Comparison of ENCODE assay signal across 21 cellular contexts in genomic region chr12:13133886-13134285, GRCh38. TPM values are rescaled to one million over a fixed set of nuclear protein-coding genes. Genes with fewer than 3 reads are reported as not detected.
"Had no signal": no experiment of that assay in that cellular context is flagged by ENCODE, and none has a peak within 500 bp of the region (broad histone marks: within the 10 kb centered on the region; RNA-seq: fewer than 3 reads in every experiment).

No MANE protein-coding gene starts in this region.

- H3K4me3 ChIP-seq: hepatocyte, lung, ovary, stomach, tibial artery had no signal

- H3K79me2 ChIP-seq: hepatocyte had no signal

- ATAC-seq: foreskin keratinocyte; left cardiac atrium; left ventricle myocardium superior; naive thymus-derived CD8-positive, alpha-beta T cell; right cardiac atrium had no signal

- H3K4me2 ChIP-seq: hepatocyte had no signal

- DNase-seq: effector memory CD4-positive, alpha-beta T cell; foreskin keratinocyte; kidney; left cardiac atrium; left ventricle myocardium superior; mesendoderm; naive thymus-derived CD8-positive, alpha-beta T cell; ovary; right cardiac atrium; small intestine; stimulated activated CD4-positive, alpha-beta T cell treated with anti-CD3 and anti-CD28 coated beads, Interleukin-12 subunit alpha, Interleukin-12 subunit beta, amount 100 ng/mL, for 4 hours; stimulated activated naive CD4-positive, alpha-beta T cell; stomach; substantia nigra; tibial artery had no signal

- H3K27me3 ChIP-seq: foreskin keratinocyte, hepatocyte, ovary, stomach, tibial artery had no signal

- H2AFZ ChIP-seq: hepatocyte had no signal

- H3K9me3 ChIP-seq: ovary, stomach, tibial artery had no signal

- H3K27ac ChIP-seq: foreskin keratinocyte, hepatocyte, ovary, stomach, tibial artery had no signal

- H3K36me3 ChIP-seq: ovary, stomach, tibial artery had no signal

RNA-seq across cellular contexts. Expression of gene GSG1, which starts 30.4 kb away (rescaled TPM):
- total RNA-seq: foreskin keratinocyte; hepatocyte; left cardiac atrium; left ventricle myocardium superior; lung; mononuclear cell; naive thymus-derived CD8-positive, alpha-beta T cell; neural crest cell; ovary; posterior vena cava; right cardiac atrium; stomach had no signal
- polyA plus RNA-seq: lung, stomach, urinary bladder had no signal
